1 cellular context compared by ENCODE assay signal in the genomic region with DNA sequence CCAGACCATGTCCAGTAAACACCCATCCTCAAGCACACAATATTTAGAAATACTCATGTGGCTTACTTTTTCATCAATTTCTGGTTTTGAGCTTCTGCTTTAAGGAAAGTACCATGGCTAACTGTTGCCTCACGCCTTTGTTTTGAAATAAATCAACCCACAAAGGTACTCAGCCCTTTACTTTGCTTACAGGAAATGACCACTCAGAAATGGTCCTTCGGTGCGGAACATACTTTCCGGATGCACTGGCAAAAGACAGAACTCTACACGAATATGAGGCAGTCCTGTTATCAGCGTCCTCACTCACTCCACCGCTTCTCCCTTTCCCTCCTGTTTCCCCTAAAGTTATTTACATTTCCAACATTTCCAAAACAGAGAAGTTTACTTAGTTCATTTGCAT.
TF ChIP-seq lines count a peak whose summit lies in the region.

No MANE protein-coding gene starts in this region.

TF ChIP-seq in IMR-90, 13 proteins besides CTCF, POLR2A, EP300 and RAD21:
- TF ChIP-seq CEBPB (IDR thresholded peaks at IDR 0.05; ENCODE audit: low read depth, low read length) (no peak), CHD1 (IDR thresholded peaks at IDR 0.05; ENCODE audit: low read depth, low read length) (no peak)
